In genomic region chr17:82300707-82301270, GRCh38 we compare ENCODE assay signal across 8 cellular contexts. TPM values are rescaled to one million over a fixed set of nuclear protein-coding genes. Genes with fewer than 3 reads are reported as not detected.
DNase-seq lines count a peak whose midpoint lies in the region; ATAC-seq, FAIRE-seq and TF ChIP-seq lines count a peak whose summit lies in the region.

No MANE protein-coding gene starts in this region.

- H4K8ac ChIP-seq in trophoblast cell (ENCODE audit: low read depth, low read length) = no peak overlapping the region

- H2BK120ac ChIP-seq in trophoblast cell (ENCODE audit: insufficient read depth, low read length, poor library complexity) = no peak overlapping the region

- no peak overlapping the region for H3K23ac ChIP-seq in trophoblast cell (ENCODE audit: low read length)

- no peak overlapping the region for H4K91ac ChIP-seq in trophoblast cell (ENCODE audit: low read depth, low read length)

- H2AFZ ChIP-seq in trophoblast cell (ENCODE audit: insufficient read depth, low read length, poor library complexity) = no peak overlapping the region

- H2BK12ac ChIP-seq in trophoblast cell (ENCODE audit: low read length) = no peak overlapping the region

- POLR2A ChIA-PET in A549 (lab: Yijun Ruan, JAX) = interaction anchor here (0.6 to 1.3 kb wide), 2 partner anchors 9 to 34 kb away, joined by 3 to 13 read pairs; no protein-coding TSS in a partner anchor

- no peak overlapping the region for H3K18ac ChIP-seq in trophoblast cell (ENCODE audit: low read length)

- no peak overlapping the region for H4K12ac ChIP-seq in trophoblast cell (ENCODE audit: low read depth, low read length)

- H3K79me1 ChIP-seq in trophoblast cell (ENCODE audit: low read length) = no peaks in the 10 kb centered on the region

- H3K4me2 ChIP-seq in A549 = peak overlapping the region; percentile 34
- H3K4me2 ChIP-seq in trophoblast cell (ENCODE audit: low read length) = no peak overlapping the region

- H3K36me3 ChIP-seq in Peyer's patch (no peaks in the 10 kb centered on the region), trophoblast cell (ENCODE audit: control insufficient read depth in 1 of 2, insufficient read depth in 2 of 2, low read length in 2 of 2) (no peaks in the 10 kb centered on the region)

- H3K4ac ChIP-seq in trophoblast cell (ENCODE audit: low read depth, low read length) = no peak overlapping the region

- CTCF ChIA-PET in A549 (lab: Yijun Ruan, JAX) = interaction anchor here (0.6 to 21.2 kb wide), 41 partner anchors 9 to 147 kb away, joined by 3 to 343 read pairs (median 7); partner anchors contain the start of genes CD7, CSNK1D and SECTM1

- H2AK5ac ChIP-seq in trophoblast cell (ENCODE audit: low read length) = no peak overlapping the region

- ATAC-seq in A549 (peak; percentile 26 to 66; a peak in 3 of 6 replicates), foreskin keratinocyte (no peak), GM18498 (IDR thresholded peaks at IDR 0.05; ENCODE audit: unreplicated experiment) (no peak), GM21447 (IDR thresholded peaks at IDR 0.05; ENCODE audit: unreplicated experiment) (no peak)

- TF ChIP-seq EP300 in A549 (IDR thresholded peaks at IDR 0.05) = no peak

- H3K27me3 ChIP-seq in Peyer's patch (no peaks in the 10 kb centered on the region), foreskin keratinocyte (peaks cover 2% of the 10 kb centered on the region), trophoblast cell (ENCODE audit: insufficient read depth, low read length) (no peaks in the 10 kb centered on the region)

- 36% methylated on average over 19 of the region's 21 CpGs for WGBS in A549 (ENCODE audit: missing lambda C conversion rate)
- WGBS in trophoblast cell (ENCODE audit: extremely low coverage, insufficient coverage, insufficient read length) = no CpG with 5 or more reads among the region's 21 CpGs

- H3K9me3 ChIP-seq in A549 (no peaks in the 10 kb centered on the region), Peyer's patch (no peaks in the 10 kb centered on the region), trophoblast cell (ENCODE audit: insufficient read depth, low read depth, low read length) (no peaks in the 10 kb centered on the region)

- peak; percentile 68 to 84 for DNase-seq in A549 (ENCODE audit: low read depth in 1 of 2, low spot score in 1 of 2)
- DNase-seq in GM12891 (ENCODE audit: insufficient read length, low spot score) = no peak
- DNase-seq in Peyer's patch = peak; percentile 86 to 91 (median 89)
- DNase-seq in activated gamma-delta T cell treated with Interleukin-2 at 50 U/mL for 16 hours = peak; percentile 69
- DNase-seq in foreskin keratinocyte = peak in 1 of 2 donors; percentile 41
- DNase-seq in trophoblast cell = peak; percentile 30 to 56

- peaks cover 54% of the 10 kb centered on the region for H3K4me1 ChIP-seq in A549
- H3K4me1 ChIP-seq in Peyer's patch = peaks cover 3 to 51% (median 42%) of the 10 kb centered on the region in 4 donors
- H3K4me1 ChIP-seq in foreskin keratinocyte = peaks cover 30% of the 10 kb centered on the region
- peaks cover 0 to 2% of the 10 kb centered on the region in 2 experiments for H3K4me1 ChIP-seq in trophoblast cell (ENCODE audit: control insufficient read depth in 1 of 2, insufficient read depth in 2 of 2, low read length in 2 of 2)

- H2BK5ac ChIP-seq in trophoblast cell (ENCODE audit: low read depth, low read length, poor library complexity) = no peak overlapping the region

- peak; percentile 83 to 88 for TF ChIP-seq RAD21 in A549 (conservative IDR thresholded peaks at IDR 0.05 in 1 of 2, IDR thresholded peaks at IDR 0.05 in 1 of 2)

- no peaks in the 10 kb centered on the region for H3K79me2 ChIP-seq in trophoblast cell (ENCODE audit: control insufficient read depth, insufficient read depth, low read length, poor library complexity)

- no peak overlapping the region for H3K4me3 ChIP-seq in A549
- no peak overlapping the region for H3K4me3 ChIP-seq in Peyer's patch
- H3K4me3 ChIP-seq in trophoblast cell (ENCODE audit: low read depth, low read length) = no peak overlapping the region

- H3K14ac ChIP-seq in trophoblast cell (ENCODE audit: low read length) = no peak overlapping the region

- no peak overlapping the region for H3K9ac ChIP-seq in trophoblast cell (ENCODE audit: low read length)

- peak; percentile 86 for TF ChIP-seq CTCF in A549 (IDR thresholded peaks at IDR 0.05)
- TF ChIP-seq CTCF in Peyer's patch (IDR thresholded peaks at IDR 0.05) = peak; percentile 85 to 90 (median 86)
- peak; percentile 81 for TF ChIP-seq CTCF in foreskin keratinocyte (conservative IDR thresholded peaks at IDR 0.05)

- H3K27ac ChIP-seq in A549 = peak overlapping the region; percentile 96 to 98
- H3K27ac ChIP-seq in Peyer's patch = peak overlapping the region in 1 of 4 donors; percentile 75
- peak overlapping the region; percentile 66 for H3K27ac ChIP-seq in foreskin keratinocyte
- H3K27ac ChIP-seq in trophoblast cell (ENCODE audit: low read depth, low read length) = no peak overlapping the region

- TF ChIP-seq POLR2A in A549 (IDR thresholded peaks at IDR 0.05; ENCODE audit: low read length) (no peak), GM12891 (IDR thresholded peaks at IDR 0.05; ENCODE audit: low read depth, low read length) (no peak), Peyer's patch (IDR thresholded peaks at IDR 0.05) (no peak)

- FAIRE-seq in A549 (lab: Jason Lieb, UNC) (no peak), GM12891 (lab: Jason Lieb, UNC) (peak; percentile 33)

TF ChIP-seq in A549, 52 proteins besides CTCF, POLR2A, EP300 and RAD21 (continues in another document):
- TF ChIP-seq KDM1A (IDR thresholded peaks at IDR 0.05; ENCODE audit: low read depth) (no peak), RARB (CRISPR knock-in tag; IDR thresholded peaks at IDR 0.05) (no peak), USF2 (IDR thresholded peaks at IDR 0.05) (no peak), SREBF2 (IDR thresholded peaks at IDR 0.05) (no peak)

TF ChIP-seq in GM12891, 5 proteins besides CTCF, POLR2A, EP300 and RAD21:
- TF ChIP-seq SPI1 (IDR thresholded peaks at IDR 0.05; ENCODE audit: low read depth, low read length) = no peak
- no peak for TF ChIP-seq PAX5 (IDR thresholded peaks at IDR 0.05; ENCODE audit: insufficient read depth, low read length, severe bottlenecking)
- TF ChIP-seq POLR2AphosphoS5 (IDR thresholded peaks at IDR 0.05; ENCODE audit: low read depth, low read length) = no peak
- TF ChIP-seq TAF1 (IDR thresholded peaks at IDR 0.05; ENCODE audit: low read depth, low read length) = no peak
- no peak for TF ChIP-seq POU2F2 (IDR thresholded peaks at IDR 0.05; ENCODE audit: low read depth, low read length)

RNA-seq across cellular contexts. Expression of gene CD7, which starts 16.6 kb away (rescaled TPM):
- polyA plus RNA-seq in A549 (2011; rRNA removed) = not detected in 2 replicates
- polyA plus RNA-seq in A549 (2012; cell fraction: cytosol; rRNA removed) = not detected in 2 replicates
- 0.07 TPM in 1 of 2 replicates, not detected in the other for polyA plus RNA-seq in A549 (2012; cell fraction: nucleus; rRNA removed)
- not detected in 3 replicates for polyA plus RNA-seq in A549 (2017; fragmentation: RNase III; extraction: RNeasy Plus Mini Kit Qiagen cat#74134 plus additional on column Dnase treatment)
- not detected in 2 replicates for polyA minus RNA-seq in A549 (2011; rRNA and poly(A)+ RNA removed)
- polyA plus RNA-seq in GM12891 (2012; ENCODE audit: low read depth, missing spikeins) = 0.18 TPM
- total RNA-seq in Peyer's patch = 10 to 100 TPM in 3 of 4 donors, not detected in 1; 11.6 to 15.4 (median 15.2) TPM
- not detected in 2 replicates for total RNA-seq in foreskin keratinocyte
- polyA plus RNA-seq in foreskin keratinocyte = not detected in 2 replicates
- 0.18 and 0.22 TPM in 2 replicates for polyA plus RNA-seq in trophoblast cell (2013)

RNA-seq across cellular contexts. Expression of gene CSNK1D, which starts 27.3 kb away (rescaled TPM):
- polyA plus RNA-seq in A549 (2011; rRNA removed) (130 and 139 TPM in 2 replicates), A549 (2017; fragmentation: RNase III; extraction: RNeasy Plus Mini Kit Qiagen cat#74134 plus additional on column Dnase treatment) (151 to 173 TPM (median 163 TPM) in 3 replicates), foreskin keratinocyte (75.6 and 81.9 TPM in 2 replicates)
- 182 and 192 TPM in 2 replicates for polyA plus RNA-seq in A549 (2012; cell fraction: cytosol; rRNA removed)
- 734 and 786 TPM in 2 replicates for polyA plus RNA-seq in A549 (2012; cell fraction: nucleus; rRNA removed)
- 105 and 128 TPM in 2 replicates for polyA minus RNA-seq in A549 (2011; rRNA and poly(A)+ RNA removed)
- polyA plus RNA-seq in GM12891 (2012; ENCODE audit: low read depth, missing spikeins) = 60.6 TPM
- total RNA-seq in Peyer's patch (100 to 1,000 TPM; 148 to 232 (median 215) TPM), foreskin keratinocyte (57.7 and 62.8 TPM in 2 replicates)
- polyA plus RNA-seq in trophoblast cell (2013) = 106 and 112 TPM in 2 replicates

RNA-seq across cellular contexts. Expression of gene SECTM1, which starts 32.8 kb away (rescaled TPM):
- polyA plus RNA-seq in A549 (2011; rRNA removed) (0.22 and 0.58 TPM in 2 replicates), A549 (2017; fragmentation: RNase III; extraction: RNeasy Plus Mini Kit Qiagen cat#74134 plus additional on column Dnase treatment) (1.5 to 2.5 TPM (median 2.0 TPM) in 3 replicates), foreskin keratinocyte (8.2 and 9.5 TPM in 2 replicates)
- polyA plus RNA-seq in A549 (2012; cell fraction: cytosol; rRNA removed) = 0.31 and 0.52 TPM in 2 replicates
- 0.58 and 0.83 TPM in 2 replicates for polyA plus RNA-seq in A549 (2012; cell fraction: nucleus; rRNA removed)
- polyA minus RNA-seq in A549 (2011; rRNA and poly(A)+ RNA removed) = not detected in 2 replicates
- polyA plus RNA-seq in GM12891 (2012; ENCODE audit: low read depth, missing spikeins) = 0.27 TPM
- total RNA-seq in Peyer's patch (100 to 1,000 TPM in 2 of 4 donors, 10 to 100 TPM in 2; 10.7 to 258 (median 94.5) TPM), foreskin keratinocyte (5.0 and 6.6 TPM in 2 replicates)
- polyA plus RNA-seq in trophoblast cell (2013) = 2.4 and 2.6 TPM in 2 replicates

RNA-seq across cellular contexts. Expression of gene TEX19, which starts 58.3 kb away (rescaled TPM):
- 0.32 and 0.43 TPM in 2 replicates for polyA plus RNA-seq in A549 (2011; rRNA removed)
- 0.74 and 0.80 TPM in 2 replicates for polyA plus RNA-seq in A549 (2012; cell fraction: cytosol; rRNA removed)
- 0.55 and 0.59 TPM in 2 replicates for polyA plus RNA-seq in A549 (2012; cell fraction: nucleus; rRNA removed)
- polyA plus RNA-seq in A549 (2017; fragmentation: RNase III; extraction: RNeasy Plus Mini Kit Qiagen cat#74134 plus additional on column Dnase treatment) = 0.50 to 0.66 TPM (median 0.55 TPM) in 3 replicates
- polyA minus RNA-seq in A549 (2011; rRNA and poly(A)+ RNA removed) = 0.44 and 0.58 TPM in 2 replicates
- polyA plus RNA-seq in GM12891 (2012; ENCODE audit: low read depth, missing spikeins) = 0.10 TPM
- not detected for total RNA-seq in Peyer's patch
- 0.07 TPM in 1 of 2 replicates, not detected in the other for total RNA-seq in foreskin keratinocyte
- 0.02 TPM in 1 of 2 replicates, not detected in the other for polyA plus RNA-seq in foreskin keratinocyte
- 0.03 and 0.04 TPM in 2 replicates for polyA plus RNA-seq in trophoblast cell (2013)

Comparison
In these comparisons a context has a peak if more than half of its experiments do, and no peak if none do; other contexts are left out.
1. ATAC-seq: peak in A549 (2 of 2); none in foreskin keratinocyte (single experiment), GM18498 (single experiment) and GM21447 (single experiment).
2. Peak in every context shown above with its lines, with median percentiles within 50 percentile points of each other: CTCF ChIP-seq.